Comparison of ENCODE assay signal across 8 cellular contexts in the genomic region with DNA sequence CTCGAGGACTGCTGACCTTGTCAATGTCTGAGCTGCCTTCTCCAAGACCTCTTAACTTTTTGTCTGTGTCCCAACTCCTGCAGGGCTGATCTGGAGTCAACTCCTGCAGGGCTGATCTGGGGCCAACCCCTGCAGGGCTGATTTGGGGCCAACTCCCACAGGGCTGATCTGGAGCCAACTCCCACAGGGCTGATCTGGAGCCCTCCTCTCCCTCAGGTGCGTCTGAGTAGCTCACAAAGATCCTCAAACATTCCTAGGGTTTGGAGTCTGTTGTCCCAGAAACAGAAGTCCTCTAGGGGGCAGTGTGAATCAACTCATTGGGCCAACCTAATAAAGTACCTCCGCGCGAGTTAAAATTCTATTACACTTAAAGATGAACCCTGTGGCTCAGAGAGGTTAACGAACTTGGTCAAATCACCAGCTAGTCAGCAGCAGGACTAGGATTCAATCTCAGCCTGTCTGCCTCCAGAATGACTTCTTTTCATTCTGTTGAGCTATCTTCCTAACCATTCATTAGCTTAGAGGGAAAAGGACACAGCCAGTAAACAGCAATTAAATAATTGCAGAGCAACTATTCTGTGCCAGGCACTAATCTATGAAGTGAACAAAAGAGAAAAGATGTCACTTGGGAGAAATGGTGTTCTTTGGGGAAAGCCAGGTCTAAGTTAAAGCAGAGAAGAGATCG. TPM values are rescaled to one million over a fixed set of nuclear protein-coding genes. Genes with fewer than 3 reads are reported as not detected.
DNase-seq lines count a peak whose midpoint lies in the region; ATAC-seq and TF ChIP-seq lines count a peak whose summit lies in the region.

No MANE protein-coding gene starts in this region.

- ATAC-seq in RWPE2 (ENCODE audit: low read depth) (peak; percentile 97), GM21526 (IDR thresholded peaks at IDR 0.05; ENCODE audit: low FRiP score, unreplicated experiment) (no peak)

- no peaks in the 10 kb centered on the region for H3K9me3 ChIP-seq in RWPE2 (ENCODE audit: severe bottlenecking)

- no peak overlapping the region for H3K27ac ChIP-seq in RWPE2 (ENCODE audit: poor library complexity, severe bottlenecking)

- no peaks in the 10 kb centered on the region for H3K9me3 Mint-ChIP-seq in glutamatergic neuron (ENCODE audit: unreplicated experiment)
- H3K9me3 Mint-ChIP-seq in progenitor cell of endocrine pancreas (ENCODE audit: low read depth): no peaks in the 10 kb centered on the region

- H3K4me1 ChIP-seq in RWPE2 (ENCODE audit: insufficient read depth, poor library complexity, severe bottlenecking): no peaks in the 10 kb centered on the region

- no peaks in the 10 kb centered on the region for H3K36me3 ChIP-seq in RWPE2 (ENCODE audit: low read depth)

- H3K36me3 Mint-ChIP-seq in glutamatergic neuron (ENCODE audit: unreplicated experiment): no peaks in the 10 kb centered on the region
- no peaks in the 10 kb centered on the region for H3K36me3 Mint-ChIP-seq in progenitor cell of endocrine pancreas (ENCODE audit: insufficient read depth)

- H3K4me1 Mint-ChIP-seq in glutamatergic neuron (ENCODE audit: low read depth, unreplicated experiment) (no peaks in the 10 kb centered on the region), progenitor cell of endocrine pancreas (ENCODE audit: low read depth) (peaks cover 6% of the 10 kb centered on the region)

- no peak overlapping the region for H3K4me3 Mint-ChIP-seq in glutamatergic neuron (ENCODE audit: unreplicated experiment)
- no peak overlapping the region for H3K4me3 Mint-ChIP-seq in progenitor cell of endocrine pancreas (ENCODE audit: low read depth)

- TF ChIP-seq CTCF in RWPE2 (IDR thresholded peaks at IDR 0.05; ENCODE audit: poor library complexity, severe bottlenecking) (peak; percentile 86), glutamatergic neuron (IDR thresholded peaks at IDR 0.05; ENCODE audit: partially characterized antibody, unreplicated experiment) (peak; percentile 77), progenitor cell of endocrine pancreas (IDR thresholded peaks at IDR 0.05; ENCODE audit: unreplicated experiment) (peak; percentile 80)

- H3K4me3 ChIP-seq in RWPE2 (ENCODE audit: severe bottlenecking): no peak overlapping the region

- H3K27me3 ChIP-seq in RWPE2 (ENCODE audit: insufficient read depth, poor library complexity, severe bottlenecking): no peaks in the 10 kb centered on the region

- DNase-seq in EL (peak; percentile 73), MV-4-11 (lab: John Stamatoyannopoulos, UW) (peak; percentile 65), RWPE2 (ENCODE audit: low spot score) (no peak), glutamatergic neuron (peak; percentile 33), progenitor cell of endocrine pancreas (ENCODE audit: low spot score, unreplicated experiment) (peak; percentile 49), mesenteric fat pad (ENCODE audit: low spot score) (no peak)
- peak; percentile 77 for DNase-seq in activated effector memory CD4-positive, alpha-beta T cell treated with anti-CD3 and anti-CD28 coated beads, Interleukin-2, amount 50 U/mL, for 16 hours

- H3K27ac Mint-ChIP-seq in glutamatergic neuron (ENCODE audit: unreplicated experiment) (no peak overlapping the region), progenitor cell of endocrine pancreas (no peak overlapping the region)

- H3K27me3 Mint-ChIP-seq in glutamatergic neuron (ENCODE audit: unreplicated experiment) (peaks cover 4% of the 10 kb centered on the region), progenitor cell of endocrine pancreas (peaks cover 47% of the 10 kb centered on the region)

RNA-seq across cellular contexts. Expression of a gene that starts 17.2 kb away (rescaled TPM):
- total RNA-seq in glutamatergic neuron (ENCODE audit: unreplicated experiment): 15.0 TPM
- 20.5 TPM in 2 replicates for total RNA-seq in progenitor cell of endocrine pancreas
- total RNA-seq in mesenteric fat pad: 13.1 TPM

RNA-seq across cellular contexts. Expression of a gene that starts 47.0 kb away (rescaled TPM):
- total RNA-seq in glutamatergic neuron (ENCODE audit: unreplicated experiment) (32.5 TPM), progenitor cell of endocrine pancreas (64.6 and 67.3 TPM in 2 replicates), mesenteric fat pad (94.0 TPM)

Comparison
In these comparisons a context has a peak if more than half of its experiments do, and no peak if none do; other contexts are left out.
1. DNase-seq: peak in EL (single experiment), MV-4-11 (single experiment), activated effector memory CD4-positive, alpha-beta T cell treated with anti-CD3 and anti-CD28 coated beads, Interleukin-2, amount 50 U/mL, for 16 hours (single experiment), glutamatergic neuron (single experiment) and progenitor cell of endocrine pancreas (single experiment); none in RWPE2 (single experiment) and mesenteric fat pad (single experiment).
2. Peak in every context shown above with its lines, with median percentiles within 50 percentile points of each other: CTCF ChIP-seq.